ENCODE assay signal across 11 cellular contexts in genomic region chr3:183244219-183244618, GRCh38. TPM values are rescaled to one million over a fixed set of nuclear protein-coding genes. Genes with fewer than 3 reads are reported as not detected.
DNase-seq lines count a peak whose midpoint lies in the region; ATAC-seq, FAIRE-seq and TF ChIP-seq lines count a peak whose summit lies in the region.
"Had no signal": no experiment of that assay in that cellular context is flagged by ENCODE, and none has a peak within 500 bp of the region (broad histone marks: within the 10 kb centered on the region; RNA-seq: fewer than 3 reads in every experiment).

No MANE protein-coding gene starts in this region.

- no peak overlapping the region for H3K9ac ChIP-seq in endothelial cell of umbilical vein (replicated peaks; ENCODE audit: extremely low read depth, insufficient read depth, low read length)
- H3K9ac ChIP-seq in mesendoderm (ENCODE audit: low read length) = no peak overlapping the region

- no peaks in the 10 kb centered on the region for H3K79me1 ChIP-seq in mesendoderm (ENCODE audit: low read length)

- dilution Hi-C loops in endothelial cell of umbilical vein (cut with MboI; ENCODE audit: extremely low pct_ligation_motif_present, low sequenced_read_pairs) = no loop called here

- TF ChIP-seq POLR2A in endothelial cell of umbilical vein (IDR thresholded peaks at IDR 0.05; ENCODE audit: low read depth, low read length) = no peak

- H2AK5ac ChIP-seq in mesendoderm (ENCODE audit: low read length) = no peak overlapping the region

- H2BK120ac ChIP-seq in mesendoderm (ENCODE audit: low read depth, low read length) = no peak overlapping the region

- H3K4me3 Mint-ChIP-seq in stimulated activated effector memory CD8-positive, alpha-beta T cell treated with anti-CD3 and anti-CD28 coated beads, Interleukin-12 subunit alpha, Interleukin-12 subunit beta, amount 100 ng/mL, for 72 hours = no peak overlapping the region
- no peak overlapping the region for H3K4me3 Mint-ChIP-seq in activated CD4-positive, alpha-beta T cell treated with anti-CD3 and anti-CD28 coated beads, Interleukin-2, amount 10 ng/mL, durations not matched to agents 7 days and 5 days

- no peak overlapping the region for H3K4ac ChIP-seq in mesendoderm (ENCODE audit: low read depth, low read length)

- H3K4me3 ChIP-seq in endothelial cell of umbilical vein (replicated peaks in 1 of 3; ENCODE audit: insufficient read depth in 1 of 3, low read depth in 1 of 3, low read length in 3 of 3) (no peak overlapping the region), mucosa of descending colon (no peak overlapping the region), mesendoderm (ENCODE audit: low read length) (no peak overlapping the region)
- H3K4me3 ChIP-seq: thyroid gland had no signal

- H2BK5ac ChIP-seq in mesendoderm (ENCODE audit: low read length) = no peak overlapping the region

- H2BK15ac ChIP-seq in mesendoderm (replicated peaks; ENCODE audit: low read depth) = no peak overlapping the region

- H3K9me1 ChIP-seq in endothelial cell of umbilical vein (replicated peaks; ENCODE audit: control insufficient read depth, extremely low read depth, insufficient read depth, low read length) = no peaks in the 10 kb centered on the region

- H3K27me3 Mint-ChIP-seq in activated CD4-positive, alpha-beta T cell treated with anti-CD3 and anti-CD28 coated beads, Interleukin-2, amount 10 ng/mL, durations not matched to agents 7 days and 5 days = no peaks in the 10 kb centered on the region

- H3K36me3 Mint-ChIP-seq in stimulated activated effector memory CD8-positive, alpha-beta T cell treated with anti-CD3 and anti-CD28 coated beads, Interleukin-12 subunit alpha, Interleukin-12 subunit beta, amount 100 ng/mL, for 72 hours = no peaks in the 10 kb centered on the region
- peaks cover 12% of the 10 kb centered on the region for H3K36me3 Mint-ChIP-seq in activated CD4-positive, alpha-beta T cell treated with anti-CD3 and anti-CD28 coated beads, Interleukin-2, amount 10 ng/mL, durations not matched to agents 7 days and 5 days (ENCODE audit: low read depth)

- TF ChIP-seq CTCF in endothelial cell of umbilical vein (IDR thresholded peaks at IDR 0.05; ENCODE audit: extremely low read depth in 1 of 2, insufficient read depth in 1 of 2, low read depth in 1 of 2, low read length in 2 of 2) = no peak
- TF ChIP-seq CTCF in mucosa of descending colon (IDR thresholded peaks at IDR 0.05) = no peak

- H3K4me1 ChIP-seq in endothelial cell of umbilical vein (ENCODE audit: control insufficient read depth, extremely low read depth, insufficient read depth, low read length) (peaks cover 12% of the 10 kb centered on the region), mucosa of descending colon (ENCODE audit: low read depth) (peaks cover 12% of the 10 kb centered on the region), mesendoderm (ENCODE audit: control insufficient read depth, low read depth, low read length) (peaks cover 7% of the 10 kb centered on the region)
- H3K4me1 ChIP-seq: thyroid gland had no signal

- H3K27me3 ChIP-seq in endothelial cell of umbilical vein (ENCODE audit: control insufficient read depth in 2 of 2, insufficient read depth in 2 of 2, low read length in 2 of 2) (no peaks in the 10 kb centered on the region), mesendoderm (ENCODE audit: insufficient read depth, low read length, poor library complexity) (no peaks in the 10 kb centered on the region)
- H3K27me3 ChIP-seq: thyroid gland had no signal

- H2AFZ ChIP-seq in endothelial cell of umbilical vein (ENCODE audit: low read depth, low read length) = no peak overlapping the region

- CTCF ChIA-PET in endothelial cell of umbilical vein (lab: Charles Lee) = interaction anchor here (0.9 to 2.2 kb wide), 3 partner anchors 8 to 138 kb away, joined by 6 to 14 read pairs (median 8); partner anchors contain the start of gene B3GNT5
- CTCF ChIA-PET in activated CD4-positive, alpha-beta T cell treated with anti-CD3 and anti-CD28 coated beads, Interleukin-2, amount 10 ng/mL, durations not matched to agents 7 days and 5 days (lab: Charles Lee) = no interaction called here

- intact Hi-C loops in endothelial cell of umbilical vein (cut with micrococcal nuclease) = no loop called here
- intact Hi-C loops in mucosa of descending colon (cut with DNase I, micrococcal nuclease) = no loop called here

- H3K36me3 ChIP-seq in endothelial cell of umbilical vein (ENCODE audit: control insufficient read depth in 2 of 2, extremely low read depth in 1 of 2, insufficient read depth in 2 of 2, low read length in 2 of 2) (no peaks in the 10 kb centered on the region), mucosa of descending colon (ENCODE audit: low read depth) (no peaks in the 10 kb centered on the region), mesendoderm (ENCODE audit: control insufficient read depth, insufficient read depth, low read length) (no peaks in the 10 kb centered on the region)
- H3K36me3 ChIP-seq: thyroid gland had no signal

- no peak overlapping the region for H3K23ac ChIP-seq in mesendoderm (ENCODE audit: low read length)

- no peak overlapping the region for H4K8ac ChIP-seq in mesendoderm (ENCODE audit: low read depth, low read length)

- peak; percentile 24 for ATAC-seq in mucosa of descending colon
- ATAC-seq in stimulated activated effector memory CD8-positive, alpha-beta T cell treated with anti-CD3 and anti-CD28 coated beads, Interleukin-12 subunit alpha, Interleukin-12 subunit beta, amount 100 ng/mL, for 72 hours = no peak
- ATAC-seq: esophagus mucosa had no signal

- H3K27ac ChIP-seq in endothelial cell of umbilical vein (ENCODE audit: insufficient read depth, low read depth, low read length) (no peak overlapping the region), mesendoderm (ENCODE audit: low read depth, low read length) (no peak overlapping the region)
- H3K27ac ChIP-seq: thyroid gland had no signal

- POLR2A ChIA-PET in endothelial cell of umbilical vein (lab: Charles Lee) = interaction anchor here (0.7 kb wide), 1 partner anchor 113 kb away, joined by 5 read pairs; no protein-coding TSS in a partner anchor
- POLR2A ChIA-PET in activated CD4-positive, alpha-beta T cell treated with anti-CD3 and anti-CD28 coated beads, Interleukin-2, amount 10 ng/mL, durations not matched to agents 7 days and 5 days (lab: Charles Lee) = interaction anchor here (0.6 kb wide), 1 partner anchor 60 kb away, joined by 3 read pairs; no protein-coding TSS in a partner anchor

- no peaks in the 10 kb centered on the region for H3K4me1 Mint-ChIP-seq in stimulated activated effector memory CD8-positive, alpha-beta T cell treated with anti-CD3 and anti-CD28 coated beads, Interleukin-12 subunit alpha, Interleukin-12 subunit beta, amount 100 ng/mL, for 72 hours
- no peaks in the 10 kb centered on the region for H3K4me1 Mint-ChIP-seq in activated CD4-positive, alpha-beta T cell treated with anti-CD3 and anti-CD28 coated beads, Interleukin-2, amount 10 ng/mL, durations not matched to agents 7 days and 5 days

- no TSS peak for BruUV-seq in endothelial cell of umbilical vein (replicated peaks; lab: Mats Ljungman, UMichigan)

- FAIRE-seq in endothelial cell of umbilical vein (lab: Jason Lieb, UNC) = peak; percentile 73

- H3K56ac ChIP-seq in mesendoderm (ENCODE audit: low read length) = no peak overlapping the region

- peak; percentile 78 for DNase-seq in Daoy (ENCODE audit: low read depth)
- peak; percentile 79 for DNase-seq in OCI-M1 (lab: John Stamatoyannopoulos, UW)
- DNase-seq in endothelial cell of umbilical vein (ENCODE audit: low read depth, low spot score) = peak; percentile 37
- DNase-seq in mucosa of descending colon = peak; percentile 52 to 65 (median 59)
- DNase-seq in stimulated activated effector memory CD8-positive, alpha-beta T cell treated with anti-CD3 and anti-CD28 coated beads, Interleukin-12 subunit alpha, Interleukin-12 subunit beta, amount 100 ng/mL, for 72 hours (ENCODE audit: low spot score in 2 of 2) = no peak
- DNase-seq in activated CD4-positive, alpha-beta T cell treated with anti-CD3 and anti-CD28 coated beads, Interleukin-2, amount 10 ng/mL, durations not matched to agents 7 days and 5 days = no peak
- no peak for DNase-seq in dedifferentiated amniotic fluid mesenchymal stem cell (ENCODE audit: extremely low spot score)
- no peak for DNase-seq in mesendoderm
- DNase-seq: NCI-H2081 treated with DMSO at 0.1 percent for 48 hours had no signal

- H3K27ac Mint-ChIP-seq in stimulated activated effector memory CD8-positive, alpha-beta T cell treated with anti-CD3 and anti-CD28 coated beads, Interleukin-12 subunit alpha, Interleukin-12 subunit beta, amount 100 ng/mL, for 72 hours = no peak overlapping the region
- no peak overlapping the region for H3K27ac Mint-ChIP-seq in activated CD4-positive, alpha-beta T cell treated with anti-CD3 and anti-CD28 coated beads, Interleukin-2, amount 10 ng/mL, durations not matched to agents 7 days and 5 days

- peaks cover 9% of the 10 kb centered on the region for H3K9me3 Mint-ChIP-seq in stimulated activated effector memory CD8-positive, alpha-beta T cell treated with anti-CD3 and anti-CD28 coated beads, Interleukin-12 subunit alpha, Interleukin-12 subunit beta, amount 100 ng/mL, for 72 hours
- peaks cover 30% of the 10 kb centered on the region for H3K9me3 Mint-ChIP-seq in activated CD4-positive, alpha-beta T cell treated with anti-CD3 and anti-CD28 coated beads, Interleukin-2, amount 10 ng/mL, durations not matched to agents 7 days and 5 days

- H3K18ac ChIP-seq in mesendoderm (ENCODE audit: low read length) = no peak overlapping the region

- H3K79me2 ChIP-seq in endothelial cell of umbilical vein (ENCODE audit: control insufficient read depth, insufficient read depth, low read length) (no peaks in the 10 kb centered on the region), mesendoderm (ENCODE audit: control insufficient read depth, insufficient read depth, low read length) (no peaks in the 10 kb centered on the region)

- WGBS in mesendoderm (ENCODE audit: extremely low coverage, insufficient coverage, low lambda C conversion rate) = no CpG with 5 or more reads among the region's 2 CpGs

- no peak overlapping the region for H4K5ac ChIP-seq in mesendoderm (ENCODE audit: low read length)

- no peaks in the 10 kb centered on the region for H4K20me1 ChIP-seq in endothelial cell of umbilical vein (replicated peaks; ENCODE audit: control insufficient read depth, extremely low read depth, insufficient read depth, low read length)

- H3K4me2 ChIP-seq in endothelial cell of umbilical vein (ENCODE audit: insufficient read depth, low read length) = no peak overlapping the region
- no peak overlapping the region for H3K4me2 ChIP-seq in mesendoderm (ENCODE audit: low read length)

- H3K9me3 ChIP-seq in endothelial cell of umbilical vein (replicated peaks; ENCODE audit: control insufficient read depth, insufficient read depth, low read length) (no peaks in the 10 kb centered on the region), mucosa of descending colon (peaks cover 16% of the 10 kb centered on the region)
- H3K9me3 ChIP-seq: thyroid gland had no signal

RNA-seq across cellular contexts. Expression of gene B3GNT5, which starts 8.8 kb away (rescaled TPM):
- 7.8 and 14.1 TPM in 2 replicates for total RNA-seq in Daoy (2014; rRNA removed; shearing (Covaris generic))
- total RNA-seq in endothelial cell of umbilical vein (25.6 and 29.4 TPM in 2 replicates), mucosa of descending colon (10 to 100 TPM; 33.7 to 80.1 (median 71.2) TPM)
- 3.3 and 4.1 TPM in 2 replicates for polyA plus RNA-seq in endothelial cell of umbilical vein
- 5.1 and 5.6 TPM in 2 replicates for polyA plus RNA-seq in endothelial cell of umbilical vein (2011; cell fraction: cytosol; rRNA removed)
- 3.6 and 5.1 TPM in 2 replicates for polyA plus RNA-seq in endothelial cell of umbilical vein (2011; cell fraction: nucleus; rRNA removed)
- polyA plus RNA-seq in endothelial cell of umbilical vein (2012) = 16.8 and 28.2 TPM in 2 replicates
- 13.5 and 15.5 TPM in 2 replicates for polyA minus RNA-seq in endothelial cell of umbilical vein
- polyA minus RNA-seq in endothelial cell of umbilical vein (2011; cell fraction: cytosol; rRNA and poly(A)+ RNA removed) = 2.5 TPM
- 6.0 and 6.7 TPM in 2 replicates for polyA minus RNA-seq in endothelial cell of umbilical vein (2011; cell fraction: nucleus; rRNA and poly(A)+ RNA removed)
- under 1 TPM; 0.67 to 0.71 TPM for total RNA-seq in activated CD4-positive, alpha-beta T cell treated with anti-CD3 and anti-CD28 coated beads, Interleukin-2, amount 10 ng/mL, durations not matched to agents 7 days and 5 days
- 5.9 TPM for polyA plus RNA-seq in mesendoderm (2013, experiment 1 of 2)
- polyA plus RNA-seq in mesendoderm (2013, experiment 2 of 2) = 5.5 TPM

Comparison
In these comparisons a context has a peak if more than half of its experiments do, and no peak if none do; other contexts are left out.
1. DNase-seq: peak in Daoy (single experiment), OCI-M1 (single experiment), endothelial cell of umbilical vein (single experiment) and mucosa of descending colon (3 of 3); none in stimulated activated effector memory CD8-positive, alpha-beta T cell treated with anti-CD3 and anti-CD28 coated beads, Interleukin-12 subunit alpha, Interleukin-12 subunit beta, amount 100 ng/mL, for 72 hours (0 of 2), activated CD4-positive, alpha-beta T cell treated with anti-CD3 and anti-CD28 coated beads, Interleukin-2, amount 10 ng/mL, durations not matched to agents 7 days and 5 days (single experiment), dedifferentiated amniotic fluid mesenchymal stem cell (single experiment) and mesendoderm (single experiment).